Comparison of ENCODE assay signal across 7 cellular contexts in the genomic region with DNA sequence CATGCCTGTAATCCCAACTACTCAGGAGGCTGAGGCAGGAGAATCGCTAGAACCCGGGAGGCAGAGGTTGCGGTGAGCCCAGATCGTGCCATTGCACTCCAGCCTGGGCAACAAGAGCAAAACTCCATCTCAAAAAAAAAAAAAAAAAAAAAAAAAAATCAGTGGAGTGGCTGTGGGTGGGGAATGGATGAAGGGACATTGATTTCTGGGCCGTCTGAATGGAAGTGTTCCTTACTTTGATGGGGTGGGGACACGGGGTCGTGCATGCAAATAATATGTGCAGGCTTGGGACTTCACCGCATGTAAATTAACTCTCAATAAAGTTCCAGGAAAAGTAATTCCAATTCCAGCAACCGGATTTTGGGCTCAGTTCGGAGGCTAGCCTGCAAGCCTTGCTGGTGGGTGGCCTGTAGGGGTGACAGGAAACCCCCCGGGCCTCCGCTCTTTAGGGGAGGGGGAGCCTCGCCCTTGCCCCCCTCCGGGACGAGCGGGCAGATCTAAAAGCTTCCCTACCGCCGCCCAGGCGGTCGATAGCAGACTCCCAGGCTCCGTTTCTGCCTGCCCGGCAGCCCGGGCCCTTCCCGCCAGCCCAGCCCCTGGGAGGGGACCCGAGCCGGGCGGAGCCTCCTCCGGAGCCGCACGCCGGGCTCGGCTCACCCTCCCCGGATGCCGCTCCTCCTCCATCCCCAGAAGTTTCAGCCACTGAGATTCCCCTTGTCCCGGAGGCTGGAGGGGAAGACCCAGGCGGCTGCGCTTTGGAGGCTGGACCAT. TPM values are rescaled to one million over a fixed set of nuclear protein-coding genes. Genes with fewer than 3 reads are reported as not detected.
A peak's percentile ranks its signal among the peaks of the same experiment; 100 is the strongest.
DNase-seq lines count a peak whose midpoint lies in the region; ATAC-seq and TF ChIP-seq lines count a peak whose summit lies in the region.

No MANE protein-coding gene starts in this region.

- H3K9me2 ChIP-seq in GM23338 (ENCODE audit: insufficient read depth) = no peaks in the 10 kb centered on the region

- DNase-seq in GM23338 (ENCODE audit: low spot score) = peak; percentile 70
- DNase-seq in activated CD4-positive, alpha-beta memory T cell treated with anti-CD3 and anti-CD28 coated beads, Interleukin-2, amount 10 ng/mL, durations not matched to agents 7 days and 5 days = no peak
- peak; percentile 27 to 77 (median 67) for DNase-seq in right cardiac atrium
- no peak for DNase-seq in stimulated activated effector memory CD8-positive, alpha-beta T cell treated with anti-CD3 and anti-CD28 coated beads, Interleukin-12 subunit alpha, Interleukin-12 subunit beta, amount 100 ng/mL, for 72 hours (ENCODE audit: low spot score in 2 of 2)
- DNase-seq in germinal center (ENCODE audit: low spot score) = no peak
- no peak for DNase-seq in NCI-H510A (lab: John Stamatoyannopoulos, UW)

- peak overlapping the region; percentile 91 for H2AFZ ChIP-seq in GM23338

- H3K4me3 Mint-ChIP-seq in GM23338 = peak overlapping the region; percentile 66
- H3K4me3 Mint-ChIP-seq in activated CD4-positive, alpha-beta memory T cell treated with anti-CD3 and anti-CD28 coated beads, Interleukin-2, amount 10 ng/mL, durations not matched to agents 7 days and 5 days = no peak overlapping the region
- peak overlapping the region; percentile 50 for H3K4me3 Mint-ChIP-seq in stimulated activated effector memory CD8-positive, alpha-beta T cell treated with anti-CD3 and anti-CD28 coated beads, Interleukin-12 subunit alpha, Interleukin-12 subunit beta, amount 100 ng/mL, for 72 hours

- H3K36me3 ChIP-seq in GM23338 (ENCODE audit: insufficient read depth) = no peaks in the 10 kb centered on the region

- WGBS in right cardiac atrium = 12% methylated on average over 37 of the region's 37 CpGs

- 0 out of 3 replicates have a peak, but pooled peaks cover 2% of the 10 kb centered on the region for H3K4me1 Mint-ChIP-seq in GM23338
- peaks cover 13% of the 10 kb centered on the region for H3K4me1 Mint-ChIP-seq in activated CD4-positive, alpha-beta memory T cell treated with anti-CD3 and anti-CD28 coated beads, Interleukin-2, amount 10 ng/mL, durations not matched to agents 7 days and 5 days
- H3K4me1 Mint-ChIP-seq in stimulated activated effector memory CD8-positive, alpha-beta T cell treated with anti-CD3 and anti-CD28 coated beads, Interleukin-12 subunit alpha, Interleukin-12 subunit beta, amount 100 ng/mL, for 72 hours = no peaks in the 10 kb centered on the region

- H3K36me3 Mint-ChIP-seq in GM23338 (ENCODE audit: low read depth) = peaks cover 5% of the 10 kb centered on the region; the same call in 2 of the 3 replicates
- no peaks in the 10 kb centered on the region for H3K36me3 Mint-ChIP-seq in activated CD4-positive, alpha-beta memory T cell treated with anti-CD3 and anti-CD28 coated beads, Interleukin-2, amount 10 ng/mL, durations not matched to agents 7 days and 5 days (ENCODE audit: low read depth)
- H3K36me3 Mint-ChIP-seq in stimulated activated effector memory CD8-positive, alpha-beta T cell treated with anti-CD3 and anti-CD28 coated beads, Interleukin-12 subunit alpha, Interleukin-12 subunit beta, amount 100 ng/mL, for 72 hours = no peaks in the 10 kb centered on the region

- no peak overlapping the region for H3K27ac Mint-ChIP-seq in GM23338
- peak overlapping the region; percentile 40 for H3K27ac Mint-ChIP-seq in activated CD4-positive, alpha-beta memory T cell treated with anti-CD3 and anti-CD28 coated beads, Interleukin-2, amount 10 ng/mL, durations not matched to agents 7 days and 5 days
- no peak overlapping the region for H3K27ac Mint-ChIP-seq in stimulated activated effector memory CD8-positive, alpha-beta T cell treated with anti-CD3 and anti-CD28 coated beads, Interleukin-12 subunit alpha, Interleukin-12 subunit beta, amount 100 ng/mL, for 72 hours

- no peaks in the 10 kb centered on the region for H4K20me1 ChIP-seq in GM23338 (replicated peaks; ENCODE audit: insufficient read depth)

- H3K27ac ChIP-seq in GM23338 (ENCODE audit: low read depth) = no peak overlapping the region
- H3K27ac ChIP-seq in right cardiac atrium (ENCODE audit: low read length) = no peak overlapping the region

- TF ChIP-seq CTCF in GM23338 (conservative IDR thresholded peaks at IDR 0.05; ENCODE audit: low read depth in 2 of 2) = no peak

- H3K4me1 ChIP-seq in GM23338 (ENCODE audit: insufficient read depth) (no peaks in the 10 kb centered on the region), right cardiac atrium (ENCODE audit: control insufficient read depth, insufficient read depth, low read length) (no peaks in the 10 kb centered on the region)

- H3K4me2 ChIP-seq in GM23338 = peak overlapping the region; percentile 81

- CTCF ChIA-PET in activated CD4-positive, alpha-beta memory T cell treated with anti-CD3 and anti-CD28 coated beads, Interleukin-2, amount 10 ng/mL, durations not matched to agents 7 days and 5 days (lab: Charles Lee) = interaction anchor here (0.7 kb wide), 4 partner anchors 52 to 807 kb away, joined by 3 to 7 read pairs (median 4); no protein-coding TSS in a partner anchor

- H3F3A ChIP-seq in GM23338 (replicated peaks; ENCODE audit: low read depth) = peaks cover 6% of the 10 kb centered on the region; the same call in 1 of the 2 replicates

- H3K9me3 ChIP-seq in right cardiac atrium (ENCODE audit: control insufficient read depth, low read length) = no peaks in the 10 kb centered on the region

- ATAC-seq in GM23338 = peak; percentile 97
- peak; percentile 95 for ATAC-seq in right cardiac atrium
- no peak for ATAC-seq in stimulated activated effector memory CD8-positive, alpha-beta T cell treated with anti-CD3 and anti-CD28 coated beads, Interleukin-12 subunit alpha, Interleukin-12 subunit beta, amount 100 ng/mL, for 72 hours
- ATAC-seq in GM19023 (IDR thresholded peaks at IDR 0.05; ENCODE audit: unreplicated experiment) = no peak

- intact Hi-C loops in right cardiac atrium (cut with DNase I) = no loop called here

- POLR2A ChIA-PET in activated CD4-positive, alpha-beta memory T cell treated with anti-CD3 and anti-CD28 coated beads, Interleukin-2, amount 10 ng/mL, durations not matched to agents 7 days and 5 days (lab: Charles Lee) = no interaction called here

- H3K4me3 ChIP-seq in GM23338 (peak overlapping the region; percentile 62), right cardiac atrium (ENCODE audit: low read length) (peak overlapping the region; percentile 33)

- H3K79me2 ChIP-seq in GM23338 (replicated peaks; ENCODE audit: insufficient read depth) = no peaks in the 10 kb centered on the region

- H3K9me3 Mint-ChIP-seq in GM23338 = peaks cover 7% of the 10 kb centered on the region; the same call in 2 of the 3 replicates
- H3K9me3 Mint-ChIP-seq in activated CD4-positive, alpha-beta memory T cell treated with anti-CD3 and anti-CD28 coated beads, Interleukin-2, amount 10 ng/mL, durations not matched to agents 7 days and 5 days = no peaks in the 10 kb centered on the region
- no peaks in the 10 kb centered on the region for H3K9me3 Mint-ChIP-seq in stimulated activated effector memory CD8-positive, alpha-beta T cell treated with anti-CD3 and anti-CD28 coated beads, Interleukin-12 subunit alpha, Interleukin-12 subunit beta, amount 100 ng/mL, for 72 hours

- H3K27me3 ChIP-seq in GM23338 (ENCODE audit: insufficient read depth) (no peaks in the 10 kb centered on the region), right cardiac atrium (ENCODE audit: control insufficient read depth, insufficient read depth) (no peaks in the 10 kb centered on the region)

- H3K27me3 Mint-ChIP-seq in GM23338 (ENCODE audit: insufficient read depth, low read depth, poor library complexity) = peaks cover 6% of the 10 kb centered on the region
- H3K27me3 Mint-ChIP-seq in activated CD4-positive, alpha-beta memory T cell treated with anti-CD3 and anti-CD28 coated beads, Interleukin-2, amount 10 ng/mL, durations not matched to agents 7 days and 5 days = no peaks in the 10 kb centered on the region

TF ChIP-seq in GM23338, 12 proteins besides CTCF, POLR2A, EP300 and RAD21 (continues in another document):
- TF ChIP-seq JUNB (IDR thresholded peaks at IDR 0.05; ENCODE audit: unreplicated experiment) = no peak
- TF ChIP-seq STAT1 (IDR thresholded peaks at IDR 0.05; ENCODE audit: unreplicated experiment) = no peak
- no peak for TF ChIP-seq POLR2AphosphoS5 (IDR thresholded peaks at IDR 0.05; ENCODE audit: low read depth)
- no peak for TF ChIP-seq EZH2 (IDR thresholded peaks at IDR 0.05; ENCODE audit: low read depth, unreplicated experiment)
- TF ChIP-seq NANOG (IDR thresholded peaks at IDR 0.05; ENCODE audit: borderline replicate concordance) = no peak
- TF ChIP-seq CREB1 (CRISPR knock-in tag; IDR thresholded peaks at IDR 0.05; ENCODE audit: low read depth) = no peak
- TF ChIP-seq ZNF114 (CRISPR knock-in tag; IDR thresholded peaks at IDR 0.05) = no peak
- TF ChIP-seq, protein P1, sequence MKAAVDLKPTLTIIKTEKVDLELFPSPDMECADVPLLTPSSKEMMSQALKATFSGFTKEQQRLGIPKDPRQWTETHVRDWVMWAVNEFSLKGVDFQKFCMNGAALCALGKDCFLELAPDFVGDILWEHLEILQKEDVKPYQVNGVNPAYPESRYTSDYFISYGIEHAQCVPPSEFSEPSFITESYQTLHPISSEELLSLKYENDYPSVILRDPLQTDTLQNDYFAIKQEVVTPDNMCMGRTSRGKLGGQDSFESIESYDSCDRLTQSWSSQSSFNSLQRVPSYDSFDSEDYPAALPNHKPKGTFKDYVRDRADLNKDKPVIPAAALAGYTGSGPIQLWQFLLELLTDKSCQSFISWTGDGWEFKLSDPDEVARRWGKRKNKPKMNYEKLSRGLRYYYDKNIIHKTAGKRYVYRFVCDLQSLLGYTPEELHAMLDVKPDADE (IDR thresholded peaks at IDR 0.05) = no peak

RNA-seq across cellular contexts. Expression of a gene that starts 48.0 kb away (rescaled TPM):
- total RNA-seq in GM23338 (2014; rRNA removed; shearing (Covaris generic)) = 1.5 and 5.5 TPM in 2 replicates
- polyA plus RNA-seq in GM23338 (2016; fragmentation: Nextera tagmentation; extraction: Ambion mirVana) = 1.4 and 2.1 TPM in 2 replicates
- total RNA-seq in activated CD4-positive, alpha-beta memory T cell treated with anti-CD3 and anti-CD28 coated beads, Interleukin-2, amount 10 ng/mL, durations not matched to agents 7 days and 5 days = 100 to 1,000 TPM; 293 to 299 TPM
- 10 to 100 TPM; 27.6 to 41.0 (median 35.1) TPM for total RNA-seq in right cardiac atrium
- polyA plus RNA-seq in right cardiac atrium = 17.7 TPM

Comparison
In these comparisons a context has a peak if more than half of its experiments do, and no peak if none do; other contexts are left out.
1. ATAC-seq: peak in GM23338 (single experiment) and right cardiac atrium (2 of 2); none in stimulated activated effector memory CD8-positive, alpha-beta T cell treated with anti-CD3 and anti-CD28 coated beads, Interleukin-12 subunit alpha, Interleukin-12 subunit beta, amount 100 ng/mL, for 72 hours (single experiment) and GM19023 (single experiment).
2. DNase-seq: peak in GM23338 (single experiment) and right cardiac atrium (3 of 3); none in activated CD4-positive, alpha-beta memory T cell treated with anti-CD3 and anti-CD28 coated beads, Interleukin-2, amount 10 ng/mL, durations not matched to agents 7 days and 5 days (single experiment), stimulated activated effector memory CD8-positive, alpha-beta T cell treated with anti-CD3 and anti-CD28 coated beads, Interleukin-12 subunit alpha, Interleukin-12 subunit beta, amount 100 ng/mL, for 72 hours (0 of 2), germinal center (single experiment) and NCI-H510A (single experiment).
3. RNA of a gene that starts 48.0 kb away (total RNA-seq): 293 to 299 TPM in activated CD4-positive, alpha-beta memory T cell treated with anti-CD3 and anti-CD28 coated beads, Interleukin-2, amount 10 ng/mL, durations not matched to agents 7 days and 5 days; 27.6 to 41.0 TPM in right cardiac atrium and 1.5 to 5.5 TPM in GM23338; every median in the first group is over 4 times any median in the second.